ENCODE assay signal across 20 cellular contexts in the genomic region with DNA sequence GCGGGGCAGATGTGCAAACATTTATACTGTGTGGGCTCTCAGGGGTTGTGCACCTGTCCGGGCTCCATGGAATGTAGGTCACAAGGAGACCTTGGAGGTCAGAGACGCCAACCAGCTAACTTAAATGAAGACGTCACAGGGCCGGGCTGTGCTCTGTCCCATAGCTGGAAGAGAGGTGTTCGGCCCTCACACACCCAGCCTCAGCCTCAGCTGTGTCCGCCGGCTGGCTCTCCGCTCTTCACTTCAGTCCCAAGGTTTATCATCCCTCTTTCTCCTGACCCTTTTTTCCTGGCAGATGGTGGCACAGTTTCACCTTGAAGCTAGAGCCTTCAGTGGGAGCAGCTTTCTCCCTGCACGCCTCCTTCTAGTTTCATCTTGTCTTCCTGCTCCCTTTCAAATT. TPM values are rescaled to one million over a fixed set of nuclear protein-coding genes. Genes with fewer than 3 reads are reported as not detected.
DNase-seq lines count a peak whose midpoint lies in the region; ATAC-seq, FAIRE-seq and TF ChIP-seq lines count a peak whose summit lies in the region.
"Had no signal": no experiment of that assay in that cellular context is flagged by ENCODE, and none has a peak within 500 bp of the region (broad histone marks: within the 10 kb centered on the region; RNA-seq: fewer than 3 reads in every experiment).

No MANE protein-coding gene starts in this region.

- H3K4me3 ChIP-seq in RWPE2 (ENCODE audit: severe bottlenecking) (no peak overlapping the region), left ventricle myocardium inferior (no peak overlapping the region)

- intact Hi-C loops in left ventricle myocardium inferior (cut with micrococcal nuclease) = no loop called here

- H3K27ac Mint-ChIP-seq in activated naive CD4-positive, alpha-beta T cell treated with anti-CD3 and anti-CD28 coated beads, Interleukin-2, amount 50 U/mL, for 24 hours = peak overlapping the region; percentile 5
- no peak overlapping the region for H3K27ac Mint-ChIP-seq in activated naive CD4-positive, alpha-beta T cell treated with anti-CD3 and anti-CD28 coated beads, Interleukin-2, amount 10 ng/mL, durations not matched to agents 7 days and 5 days
- H3K27ac Mint-ChIP-seq: HFFc6 had no signal

- H3K27ac ChIP-seq in RWPE2 (ENCODE audit: poor library complexity, severe bottlenecking) (no peak overlapping the region), left ventricle myocardium inferior (replicated peaks) (no peak overlapping the region)
- H3K27ac ChIP-seq: KMS-11 had no signal

- no peaks in the 10 kb centered on the region for H3K9me3 ChIP-seq in RWPE2 (ENCODE audit: severe bottlenecking)
- no peaks in the 10 kb centered on the region for H3K9me3 ChIP-seq in left ventricle myocardium inferior (replicated peaks)

- no peak for DNase-seq in activated naive CD4-positive, alpha-beta T cell treated with anti-CD3 and anti-CD28 coated beads, Interleukin-2, amount 10 ng/mL, durations not matched to agents 7 days and 5 days
- DNase-seq in RWPE2 (ENCODE audit: low spot score) (peak; percentile 19), left ventricle myocardium inferior (peak; percentile 1), retina (peak; percentile 4), frontal cortex (ENCODE audit: low spot score in 2 of 2) (no peak)
- no peak for DNase-seq in central memory CD4-positive, alpha-beta T cell
- DNase-seq: 8988T, GF-D8, HFFc6, NCI-H1436 treated with DMSO at 0.1 percent for 48 hours, NCI-H2029 treated with DMSO at 0.1 percent for 48 hours, NCI-H2171 treated with DMSO at 0.1 percent for 48 hours, NCI-H446 treated with DMSO at 0.1 percent for 48 hours, RPMI8226 had no signal

- peaks cover 22% of the 10 kb centered on the region for H3K27me3 Mint-ChIP-seq in activated naive CD4-positive, alpha-beta T cell treated with anti-CD3 and anti-CD28 coated beads, Interleukin-2, amount 50 U/mL, for 24 hours
- H3K27me3 Mint-ChIP-seq in activated naive CD4-positive, alpha-beta T cell treated with anti-CD3 and anti-CD28 coated beads, Interleukin-2, amount 10 ng/mL, durations not matched to agents 7 days and 5 days = peaks cover 42% of the 10 kb centered on the region

- no peak for ATAC-seq in RWPE2 (ENCODE audit: low read depth)
- no peak for ATAC-seq in HG02571 (IDR thresholded peaks at IDR 0.05; ENCODE audit: unreplicated experiment)

- H3K36me3 ChIP-seq in RWPE2 (ENCODE audit: low read depth) = no peaks in the 10 kb centered on the region
- no peaks in the 10 kb centered on the region for H3K36me3 ChIP-seq in left ventricle myocardium inferior

- no peaks in the 10 kb centered on the region for H3K9me3 Mint-ChIP-seq in activated naive CD4-positive, alpha-beta T cell treated with anti-CD3 and anti-CD28 coated beads, Interleukin-2, amount 50 U/mL, for 24 hours
- peaks cover 11% of the 10 kb centered on the region for H3K9me3 Mint-ChIP-seq in activated naive CD4-positive, alpha-beta T cell treated with anti-CD3 and anti-CD28 coated beads, Interleukin-2, amount 10 ng/mL, durations not matched to agents 7 days and 5 days

- peaks cover 87% of the 10 kb centered on the region for H3K27me3 ChIP-seq in RWPE2 (ENCODE audit: insufficient read depth, poor library complexity, severe bottlenecking)
- peaks cover 87% of the 10 kb centered on the region for H3K27me3 ChIP-seq in left ventricle myocardium inferior (ENCODE audit: low read depth)

- no peak for FAIRE-seq in frontal cortex (lab: Jason Lieb, UNC)
- FAIRE-seq: GM12892, H1 had no signal

- H3K36me3 Mint-ChIP-seq in activated naive CD4-positive, alpha-beta T cell treated with anti-CD3 and anti-CD28 coated beads, Interleukin-2, amount 50 U/mL, for 24 hours = no peaks in the 10 kb centered on the region
- no peaks in the 10 kb centered on the region for H3K36me3 Mint-ChIP-seq in activated naive CD4-positive, alpha-beta T cell treated with anti-CD3 and anti-CD28 coated beads, Interleukin-2, amount 10 ng/mL, durations not matched to agents 7 days and 5 days

- H3K4me1 Mint-ChIP-seq in activated naive CD4-positive, alpha-beta T cell treated with anti-CD3 and anti-CD28 coated beads, Interleukin-2, amount 50 U/mL, for 24 hours = no peaks in the 10 kb centered on the region
- H3K4me1 Mint-ChIP-seq in activated naive CD4-positive, alpha-beta T cell treated with anti-CD3 and anti-CD28 coated beads, Interleukin-2, amount 10 ng/mL, durations not matched to agents 7 days and 5 days = no peaks in the 10 kb centered on the region

- no peak overlapping the region for H3K4me3 Mint-ChIP-seq in activated naive CD4-positive, alpha-beta T cell treated with anti-CD3 and anti-CD28 coated beads, Interleukin-2, amount 50 U/mL, for 24 hours
- no peak overlapping the region for H3K4me3 Mint-ChIP-seq in activated naive CD4-positive, alpha-beta T cell treated with anti-CD3 and anti-CD28 coated beads, Interleukin-2, amount 10 ng/mL, durations not matched to agents 7 days and 5 days
- H3K4me3 Mint-ChIP-seq: HFFc6 had no signal

- no peaks in the 10 kb centered on the region for H3K4me1 ChIP-seq in RWPE2 (ENCODE audit: insufficient read depth, poor library complexity, severe bottlenecking)
- no peaks in the 10 kb centered on the region for H3K4me1 ChIP-seq in left ventricle myocardium inferior

- CTCF ChIA-PET in activated naive CD4-positive, alpha-beta T cell treated with anti-CD3 and anti-CD28 coated beads, Interleukin-2, amount 10 ng/mL, durations not matched to agents 7 days and 5 days (lab: Charles Lee) = no interaction called here

- TF ChIP-seq CTCF in RWPE2 (IDR thresholded peaks at IDR 0.05; ENCODE audit: poor library complexity, severe bottlenecking) (no peak), left ventricle myocardium inferior (IDR thresholded peaks at IDR 0.05; ENCODE audit: borderline replicate concordance) (no peak)

RNA-seq across cellular contexts. Expression of gene RBFOX3, which starts 6.0 kb away (rescaled TPM):
- total RNA-seq in left ventricle myocardium inferior (not detected), frontal cortex (5.7 TPM)
- total RNA-seq: HFFc6, M059J had no signal

Comparison
In these comparisons a context has a peak if more than half of its experiments do, and no peak if none do; other contexts are left out.
1. DNase-seq: peak in RWPE2 (single experiment), left ventricle myocardium inferior (single experiment) and retina (single experiment); none in activated naive CD4-positive, alpha-beta T cell treated with anti-CD3 and anti-CD28 coated beads, Interleukin-2, amount 10 ng/mL, durations not matched to agents 7 days and 5 days (single experiment), frontal cortex (0 of 2) and central memory CD4-positive, alpha-beta T cell (single experiment).